ENCODE assay signal across 30 cellular contexts in genomic region chr16:17037499-17037898, GRCh38.
"Had no signal": no experiment of that assay in that cellular context is flagged by ENCODE, and none has a peak within 500 bp of the region (broad histone marks: within the 10 kb centered on the region; RNA-seq: fewer than 3 reads in every experiment).

No MANE protein-coding gene starts in this region.

- DNase-seq: natural killer cell; occipital lobe; ovary; posterior cingulate gyrus; psoas muscle; right cardiac atrium; right lobe of liver; sigmoid colon; small intestine; stimulated activated CD4-positive, alpha-beta T cell treated with anti-CD3 and anti-CD28 coated beads, Interleukin-15, amount 100 ng/mL, for 24 hours; stimulated activated CD4-positive, alpha-beta T cell treated with anti-CD3 and anti-CD28 coated beads, Interleukin-2, amount 100 ng/mL, for 24 hours; stimulated activated CD4-positive, alpha-beta T cell treated with anti-CD3 and anti-CD28 coated beads, Interleukin-2, amount 100 ng/mL, for 48 hours; stimulated activated CD4-positive, alpha-beta T cell treated with anti-CD3 and anti-CD28 coated beads, Interleukin-4, amount 100 ng/mL, for 24 hours; stimulated activated naive B cell treated with anti-CD40 and anti-IgM and Interleukin-4, amounts not matched to agents 10 μg/mL and 1 μg/mL and 100 μg/mL, for 72 hours; stimulated activated naive CD4-positive, alpha-beta T cell treated with Interleukin-2 at 50 U/mL for 16 hours; stomach; testis; tibial artery; transverse colon; upper lobe of right lung; uterus had no signal

- H3K9me3 ChIP-seq: ovary, right lobe of liver, sigmoid colon, suprapubic skin, testis, transverse colon, upper lobe of right lung, uterus had no signal

- H3K9ac ChIP-seq: parathyroid adenoma had no signal

- H3K79me2 ChIP-seq: parathyroid adenoma had no signal

- H3K27me3 Mint-ChIP-seq: naive thymus-derived CD4-positive, alpha-beta T cell; stimulated activated naive B cell treated with anti-CD40 and anti-IgM and Interleukin-4, amounts not matched to agents 10 μg/mL and 1 μg/mL and 100 μg/mL, for 72 hours; stimulated activated naive CD8-positive, alpha-beta T cell treated with anti-CD3 and anti-CD28 coated beads, Interleukin-15, Interleukin-2, amounts not matched to agents 100 ng/mL and 50 ng/mL, for 24 hours; type B pancreatic cell had no signal

- H2AFZ ChIP-seq: parathyroid adenoma had no signal

- H3K4me1 ChIP-seq: parathyroid adenoma, psoas muscle, right lobe of liver, sigmoid colon, stomach, testis, tibial artery, transverse colon, upper lobe of right lung, uterus had no signal

- H3K4me1 Mint-ChIP-seq: naive thymus-derived CD4-positive, alpha-beta T cell; nephron; neural crest cell; stimulated activated effector memory CD8-positive, alpha-beta T cell treated with anti-CD3 and anti-CD28 coated beads, Interleukin-12 subunit alpha, Interleukin-12 subunit beta, amount 100 ng/mL, for 72 hours; stimulated activated naive B cell treated with anti-CD40 and anti-IgM and Interleukin-4, amounts not matched to agents 10 μg/mL and 1 μg/mL and 100 μg/mL, for 72 hours had no signal

- ATAC-seq: naive thymus-derived CD4-positive, alpha-beta T cell; natural killer cell; psoas muscle; right cardiac atrium; right lobe of liver; stimulated activated effector memory CD8-positive, alpha-beta T cell treated with anti-CD3 and anti-CD28 coated beads, Interleukin-12 subunit alpha, Interleukin-12 subunit beta, amount 100 ng/mL, for 72 hours; stimulated activated naive B cell treated with anti-CD40 and anti-IgM and Interleukin-4, amounts not matched to agents 10 μg/mL and 1 μg/mL and 100 μg/mL, for 72 hours; upper lobe of right lung had no signal

- H3K9me3 Mint-ChIP-seq: natural killer cell, nephron, neural crest cell, type B pancreatic cell had no signal

- H3K36me3 Mint-ChIP-seq: natural killer cell; stimulated activated effector memory CD8-positive, alpha-beta T cell treated with anti-CD3 and anti-CD28 coated beads, Interleukin-12 subunit alpha, Interleukin-12 subunit beta, amount 100 ng/mL, for 72 hours; type B pancreatic cell had no signal

- H3K27me3 ChIP-seq: ovary, right lobe of liver, sigmoid colon, testis, transverse colon, upper lobe of right lung, uterus had no signal

- H3K4me3 Mint-ChIP-seq: naive thymus-derived CD4-positive, alpha-beta T cell; natural killer cell; nephron; neural crest cell; stimulated activated effector memory CD8-positive, alpha-beta T cell treated with anti-CD3 and anti-CD28 coated beads, Interleukin-12 subunit alpha, Interleukin-12 subunit beta, amount 100 ng/mL, for 72 hours; stimulated activated naive B cell treated with anti-CD40 and anti-IgM and Interleukin-4, amounts not matched to agents 10 μg/mL and 1 μg/mL and 100 μg/mL, for 72 hours; stimulated activated naive CD8-positive, alpha-beta T cell treated with anti-CD3 and anti-CD28 coated beads, Interleukin-15, Interleukin-2, amounts not matched to agents 100 ng/mL and 50 ng/mL, for 24 hours; type B pancreatic cell had no signal

- H3K27ac ChIP-seq: ovary, parathyroid adenoma, psoas muscle, right lobe of liver, sigmoid colon, stomach, suprapubic skin, testis, tibial artery, transverse colon, upper lobe of right lung, uterus had no signal

- H3K27ac Mint-ChIP-seq: naive thymus-derived CD4-positive, alpha-beta T cell; natural killer cell; nephron; progenitor cell of endocrine pancreas; stimulated activated effector memory CD8-positive, alpha-beta T cell treated with anti-CD3 and anti-CD28 coated beads, Interleukin-12 subunit alpha, Interleukin-12 subunit beta, amount 100 ng/mL, for 72 hours; stimulated activated naive B cell treated with anti-CD40 and anti-IgM and Interleukin-4, amounts not matched to agents 10 μg/mL and 1 μg/mL and 100 μg/mL, for 72 hours; stimulated activated naive CD8-positive, alpha-beta T cell treated with anti-CD3 and anti-CD28 coated beads, Interleukin-15, Interleukin-2, amounts not matched to agents 100 ng/mL and 50 ng/mL, for 24 hours; type B pancreatic cell had no signal

- H3K36me3 ChIP-seq: ovary, right lobe of liver, sigmoid colon, stomach, suprapubic skin, tibial artery, transverse colon, upper lobe of right lung, uterus had no signal

- H3K4me3 ChIP-seq: ovary, psoas muscle, right lobe of liver, sigmoid colon, stomach, suprapubic skin, testis, tibial artery, transverse colon, upper lobe of right lung, uterus had no signal
